Comparison of ENCODE assay signal across 16 cellular contexts in the genomic region with DNA sequence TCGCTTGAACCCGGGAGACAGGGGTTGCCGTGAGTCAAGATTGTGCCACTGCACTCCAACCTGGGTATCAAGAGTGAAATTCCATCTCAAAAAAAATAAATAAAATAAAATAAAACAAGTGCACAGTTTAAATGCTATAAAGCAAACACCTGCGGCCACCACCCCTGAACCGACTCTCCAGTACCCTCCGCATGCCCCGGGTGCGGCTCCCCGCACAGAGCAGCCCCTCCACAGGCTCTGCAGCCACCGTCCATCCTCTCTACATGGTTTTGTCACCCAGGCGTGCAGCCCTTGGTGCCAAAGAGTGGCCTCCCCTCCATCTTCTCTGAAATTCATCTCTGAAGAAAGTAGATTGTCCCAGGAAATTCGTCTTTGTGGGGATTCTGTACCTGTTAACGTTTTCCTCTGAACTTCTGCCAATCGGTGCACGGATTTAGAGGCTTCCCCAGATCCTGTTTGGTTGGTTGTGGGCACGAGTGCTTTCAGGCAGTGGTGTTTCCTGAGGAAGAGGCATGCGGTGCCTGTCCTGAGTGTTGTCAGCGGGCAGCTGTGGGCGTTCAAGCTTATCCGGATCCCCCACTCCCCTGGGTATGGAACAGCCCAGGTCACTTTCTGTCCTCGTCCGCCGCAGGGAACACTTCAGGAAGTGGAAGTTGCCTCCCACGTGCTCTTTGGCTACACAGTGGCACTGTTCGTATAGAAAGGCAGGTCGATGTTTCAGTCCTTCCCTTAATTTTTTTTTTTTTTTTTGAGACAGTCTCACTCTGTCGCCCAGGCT. TPM values are rescaled to one million over a fixed set of nuclear protein-coding genes. Genes with fewer than 3 reads are reported as not detected.
DNase-seq lines count a peak whose midpoint lies in the region; ATAC-seq and TF ChIP-seq lines count a peak whose summit lies in the region.
"Had no signal": no experiment of that assay in that cellular context is flagged by ENCODE, and none has a peak within 500 bp of the region (broad histone marks: within the 10 kb centered on the region; RNA-seq: fewer than 3 reads in every experiment).

No MANE protein-coding gene starts in this region.

- no peaks in the 10 kb centered on the region for H3K9me2 ChIP-seq in DOHH2 (replicated peaks; ENCODE audit: control insufficient read depth, low read length)

- no peaks in the 10 kb centered on the region for H3K79me2 ChIP-seq in DOHH2 (ENCODE audit: control insufficient read depth, low read length)

- peaks cover 0 to 6% (median 0%) of the 10 kb centered on the region in 11 experiments; a peak in 1 of 22 replicates for H4K20me1 ChIP-seq in BLaER1 treated with 17β-estradiol and CSF1 and Interleukin-3, amounts not matched to agents 10 nM and 100 nM
- no peaks in the 10 kb centered on the region for H4K20me1 ChIP-seq in DOHH2 (ENCODE audit: control insufficient read depth, insufficient read depth, low read depth, low read length)

- peak overlapping the region; percentile 51 to 90 (median 77) for H3K4me2 ChIP-seq in BLaER1 treated with 17β-estradiol and CSF1 and Interleukin-3, amounts not matched to agents 10 nM and 100 nM
- H3K4me2 ChIP-seq in DOHH2 (ENCODE audit: low read length), result peak overlapping the region; percentile 10; the same call in 1 of the 2 replicates
- H3K4me2 ChIP-seq: GM23338 had no signal

- intact Hi-C loops in left lung (cut with DNase I), result no loop called here

- no peak for TF ChIP-seq CTCF in DOHH2 (IDR thresholded peaks at IDR 0.05; ENCODE audit: low read depth, low read length, poor library complexity, severe bottlenecking)
- no peak for TF ChIP-seq CTCF in VCaP (conservative IDR thresholded peaks at IDR 0.05)
- no peak for TF ChIP-seq CTCF in left lung (IDR thresholded peaks at IDR 0.05)

- DNase-seq in left lung (no peak), midbrain (lab: John Stamatoyannopoulos, UW) (no peak)
- DNase-seq: activated CD8-positive, alpha-beta memory T cell treated with anti-CD3 and anti-CD28 coated beads for 24 hours; aorta; Calu3; effector CD4-positive, alpha-beta T cell; NK-92 treated with Interleukin-12 subunit alpha and Interleukin-12 subunit beta, amount 100 ng/mL, for 24 hours had no signal

- H3K36me3 ChIP-seq in BLaER1 treated with 17β-estradiol and CSF1 and Interleukin-3, amounts not matched to agents 10 nM and 100 nM, result no peaks in the 10 kb centered on the region
- H3K36me3 ChIP-seq in DOHH2 (ENCODE audit: control insufficient read depth, low read length) (no peaks in the 10 kb centered on the region), left lung (no peaks in the 10 kb centered on the region)
- H3K36me3 ChIP-seq: gastroesophageal sphincter had no signal

- peak overlapping the region in 4 of 10 experiments; percentile 3 to 33 (median 16); a peak in 3 of 20 replicates for H3K4me3 ChIP-seq in BLaER1 treated with 17β-estradiol and CSF1 and Interleukin-3, amounts not matched to agents 10 nM and 100 nM
- no peak overlapping the region for H3K4me3 ChIP-seq in DOHH2 (ENCODE audit: low read length)
- H3K4me3 ChIP-seq in left lung, result no peak overlapping the region
- H3K4me3 ChIP-seq: gastroesophageal sphincter, GM23338 had no signal

- no peaks in the 10 kb centered on the region for H3F3A ChIP-seq in DOHH2 (ENCODE audit: control insufficient read depth, insufficient read depth)

- H3K27me3 ChIP-seq in BLaER1 treated with 17β-estradiol and CSF1 and Interleukin-3, amounts not matched to agents 10 nM and 100 nM, result no peaks in the 10 kb centered on the region
- H3K27me3 ChIP-seq in DOHH2 (ENCODE audit: control insufficient read depth, low read length), result no peaks in the 10 kb centered on the region
- peaks cover 0 to 33% of the 10 kb centered on the region in 2 donors for H3K27me3 ChIP-seq in left lung

- H3K4me1 ChIP-seq in BLaER1 treated with 17β-estradiol and CSF1 and Interleukin-3, amounts not matched to agents 10 nM and 100 nM, result peaks cover 25 to 54% (median 44%) of the 10 kb centered on the region in 10 experiments
- H3K4me1 ChIP-seq in DOHH2 (ENCODE audit: control insufficient read depth, low read length) (peaks cover 7% of the 10 kb centered on the region), left lung (no peaks in the 10 kb centered on the region)
- H3K4me1 ChIP-seq: gastroesophageal sphincter had no signal

- H3K9me3 ChIP-seq in BLaER1 treated with 17β-estradiol and CSF1 and Interleukin-3, amounts not matched to agents 10 nM and 100 nM (replicated peaks in 1 of 11), result no peaks in the 10 kb centered on the region
- no peaks in the 10 kb centered on the region for H3K9me3 ChIP-seq in DOHH2 (ENCODE audit: control insufficient read depth, insufficient read depth, low read length)
- no peaks in the 10 kb centered on the region for H3K9me3 ChIP-seq in left lung
- H3K9me3 ChIP-seq: gastroesophageal sphincter had no signal

- peak overlapping the region in 7 of 11 experiments; percentile 25 to 51 (median 41); a peak in 10 of 22 replicates for H3K9ac ChIP-seq in BLaER1 treated with 17β-estradiol and CSF1 and Interleukin-3, amounts not matched to agents 10 nM and 100 nM

- peak overlapping the region in 8 of 11 experiments; percentile 2 to 69 (median 44); a peak in 12 of 22 replicates for H3K27ac ChIP-seq in BLaER1 treated with 17β-estradiol and CSF1 and Interleukin-3, amounts not matched to agents 10 nM and 100 nM
- H3K27ac ChIP-seq in DOHH2 (ENCODE audit: low read depth, low read length), result no peak overlapping the region
- H3K27ac ChIP-seq in VCaP, result 0 out of 2 replicates have a peak overlapping the region, but pooled peaks have one; percentile 11
- no peak overlapping the region for H3K27ac ChIP-seq in left lung
- H3K27ac ChIP-seq: gastroesophageal sphincter had no signal

- ATAC-seq in left lung (peak; percentile 46), HG02763 (IDR thresholded peaks at IDR 0.05; ENCODE audit: unreplicated experiment) (no peak), GM19395 (IDR thresholded peaks at IDR 0.05; ENCODE audit: unreplicated experiment) (no peak)
- ATAC-seq: gastroesophageal sphincter, GM23338 had no signal

RNA-seq across cellular contexts. Expression of a gene that starts 4.1 kb away (rescaled TPM):
- total RNA-seq in left lung, result not detected
- total RNA-seq: aorta, gastroesophageal sphincter, GM23338, HT-29, SK-MEL-5 had no signal

RNA-seq across cellular contexts. Expression of a gene that starts 9.4 kb away (rescaled TPM):
- 1 to 10 TPM; 2.2 to 3.5 TPM for total RNA-seq in left lung

RNA-seq across cellular contexts. Expression of a gene that starts 15.9 kb away (rescaled TPM):
- total RNA-seq in left lung, result 10 to 100 TPM; 57.1 to 69.9 TPM

RNA-seq across cellular contexts. Expression of a gene that starts 16.8 kb away (rescaled TPM):
- total RNA-seq in left lung, result 10 to 100 TPM; 73.1 to 76.4 TPM

RNA-seq across cellular contexts. Expression of a gene that starts 17.3 kb away (rescaled TPM):
- 10 to 100 TPM; 45.5 to 50.1 TPM for total RNA-seq in left lung

Comparison
In these comparisons a context has a peak if more than half of its experiments do, and no peak if none do; other contexts are left out.
1. H3K27ac ChIP-seq: peak in BLaER1 treated with 17β-estradiol and CSF1 and Interleukin-3, amounts not matched to agents 10 nM and 100 nM (8 of 11) and VCaP (single experiment); none in DOHH2 (single experiment) and left lung (0 of 2).